Comparison of ENCODE assay signal across 27 cellular contexts in the genomic region with DNA sequence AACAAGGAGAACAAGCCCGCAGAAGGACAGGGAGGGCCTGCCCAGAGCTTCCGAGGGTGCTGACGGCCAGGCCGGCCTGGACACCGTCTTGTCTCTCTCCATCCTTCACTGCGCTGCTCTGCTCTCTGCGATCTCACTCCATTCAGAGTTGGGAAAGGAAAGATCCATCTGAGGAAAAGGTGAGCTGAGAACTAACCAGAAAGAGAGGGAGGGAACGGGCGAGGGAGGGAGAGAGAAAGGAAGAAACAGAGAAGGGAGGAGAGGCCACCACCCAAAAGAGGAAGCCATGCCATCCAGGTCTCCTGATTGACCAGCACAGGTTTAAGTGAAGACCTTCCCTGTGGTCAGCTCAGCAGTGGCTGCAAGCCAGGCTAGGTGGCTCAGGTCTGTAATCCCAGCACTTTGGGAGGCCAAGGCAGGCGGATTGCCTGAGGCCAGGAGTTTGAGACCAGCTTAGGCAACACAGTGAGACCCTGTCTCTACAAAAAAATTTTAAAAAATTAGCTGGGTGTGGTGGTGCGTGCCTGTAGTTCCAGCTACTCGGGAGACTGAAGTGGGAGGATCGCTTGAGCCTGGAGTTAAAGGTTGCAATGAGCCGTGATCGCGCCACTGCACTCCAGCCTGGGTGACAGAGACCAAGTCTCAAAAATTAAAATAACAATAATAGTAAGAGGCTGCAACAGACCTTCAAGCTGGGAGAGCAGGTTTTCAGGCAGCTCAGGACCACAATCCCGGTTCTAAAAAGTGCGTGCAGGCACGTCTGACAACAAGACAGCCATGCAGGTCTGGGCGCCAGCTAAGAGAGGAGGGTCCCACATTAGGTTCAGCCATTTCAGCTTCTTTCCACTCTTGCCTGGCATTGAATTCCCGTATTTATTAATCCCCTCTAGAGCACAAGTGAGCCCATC.
"Had no signal": no experiment of that assay in that cellular context is flagged by ENCODE, and none has a peak within 500 bp of the region (broad histone marks: within the 10 kb centered on the region; RNA-seq: fewer than 3 reads in every experiment).

No MANE protein-coding gene starts in this region.

- H3K36me3 Mint-ChIP-seq: activated CD4-positive, alpha-beta memory T cell treated with anti-CD3 and anti-CD28 coated beads for 36 hours; natural killer cell treated with Interleukin-12 subunit alpha and Interleukin-12 subunit beta and Interleukin-15 and Interleukin-18, amount 100 ng/mL, for 72 hours had no signal

- H3K4me3 ChIP-seq: lower lobe of right lung, mucosa of descending colon, pancreas, psoas muscle, right atrium auricular region, spleen, suprapubic skin, tibial artery had no signal

- H3K36me3 ChIP-seq: brain microvascular endothelial cell, lower lobe of right lung, neutrophil, pancreas, right atrium auricular region, spleen, suprapubic skin, tibial artery had no signal

- H3K27ac ChIP-seq: brain microvascular endothelial cell, lower lobe of right lung, neutrophil, pancreas, psoas muscle, right atrium auricular region, suprapubic skin, tibial artery had no signal

- H3K9me3 ChIP-seq: lower lobe of right lung, mucosa of descending colon, neutrophil, pancreas, psoas muscle, right atrium auricular region, spleen, suprapubic skin, tibial artery had no signal

- DNase-seq: activated CD4-positive, alpha-beta memory T cell treated with anti-CD3 and anti-CD28 coated beads for 36 hours; activated CD4-positive, alpha-beta T cell treated with anti-CD3 and anti-CD28 coated beads, Interleukin-2, amount 10 ng/mL, durations not matched to agents 24 days and 14 days; activated CD4-positive, CD25-positive, alpha-beta regulatory T cell; activated CD8-positive, alpha-beta memory T cell treated with anti-CD3 and anti-CD28 coated beads, Interleukin-2, amount 50 U/mL, for 48 hours; activated gamma-delta T cell treated with Interleukin-2 at 50 U/mL for 16 hours; activated naive CD4-positive, alpha-beta T cell treated with anti-CD3 and anti-CD28 coated beads, Interleukin-2, amount 50 U/mL, for 16 hours; activated T-cell treated with anti-CD3 and anti-CD28 coated beads, Interleukin-2, amount 50 U/mL, for 24 hours; amniotic stem cell; brain microvascular endothelial cell; central memory CD4-positive, alpha-beta T cell; effector CD4-positive, alpha-beta T cell; kidney glomerular epithelial cell; lower lobe of right lung; mucosa of descending colon; pancreas; spleen; stimulated activated naive CD4-positive, alpha-beta T cell; T-helper 1 cell; tibial artery had no signal

- H3K9me3 Mint-ChIP-seq: activated CD4-positive, alpha-beta memory T cell treated with anti-CD3 and anti-CD28 coated beads for 36 hours; activated CD4-positive, alpha-beta T cell treated with anti-CD3 and anti-CD28 coated beads, Interleukin-2, amount 10 ng/mL, durations not matched to agents 24 days and 14 days; activated T-cell treated with anti-CD3 and anti-CD28 coated beads, Interleukin-2, amount 50 U/mL, for 24 hours; dendritic cell treated with granulocyte-macrophage colony-stimulating factor and Interleukin-4, amounts not matched to agents 40 ng/mL and 50 ng/mL, for 4 days; natural killer cell treated with Interleukin-12 subunit alpha and Interleukin-12 subunit beta and Interleukin-15 and Interleukin-18, amount 100 ng/mL, for 72 hours; T-helper 2 cell treated with Interferon-gamma antibody and Interleukin-4, amounts not matched to agents 5 μg/mL and 100 μg/mL, for 36 hours had no signal

- H3K4me3 Mint-ChIP-seq: activated CD4-positive, alpha-beta memory T cell treated with anti-CD3 and anti-CD28 coated beads for 36 hours; activated CD4-positive, alpha-beta T cell treated with anti-CD3 and anti-CD28 coated beads, Interleukin-2, amount 10 ng/mL, durations not matched to agents 24 days and 14 days; activated T-cell treated with anti-CD3 and anti-CD28 coated beads, Interleukin-2, amount 50 U/mL, for 24 hours; dendritic cell treated with granulocyte-macrophage colony-stimulating factor and Interleukin-4, amounts not matched to agents 40 ng/mL and 50 ng/mL, for 4 days; natural killer cell treated with Interleukin-12 subunit alpha and Interleukin-12 subunit beta and Interleukin-15 and Interleukin-18, amount 100 ng/mL, for 72 hours; T-helper 2 cell treated with Interferon-gamma antibody and Interleukin-4, amounts not matched to agents 5 μg/mL and 100 μg/mL, for 36 hours had no signal

- H3K4me1 Mint-ChIP-seq: activated CD4-positive, alpha-beta T cell treated with anti-CD3 and anti-CD28 coated beads, Interleukin-2, amount 10 ng/mL, durations not matched to agents 24 days and 14 days had no signal

- H3K27me3 ChIP-seq: pancreas, right atrium auricular region had no signal

- ATAC-seq: left lobe of liver; lower lobe of right lung; mucosa of descending colon; natural killer cell treated with Interleukin-12 subunit alpha and Interleukin-12 subunit beta and Interleukin-15 and Interleukin-18, amount 100 ng/mL, for 72 hours; pancreas; psoas muscle had no signal

- H3K4me1 ChIP-seq: lower lobe of right lung, pancreas, psoas muscle, right atrium auricular region, suprapubic skin, tibial artery had no signal

- H3K27ac Mint-ChIP-seq: activated CD4-positive, alpha-beta memory T cell treated with anti-CD3 and anti-CD28 coated beads for 36 hours; activated CD4-positive, alpha-beta T cell treated with anti-CD3 and anti-CD28 coated beads, Interleukin-2, amount 10 ng/mL, durations not matched to agents 24 days and 14 days; activated T-cell treated with anti-CD3 and anti-CD28 coated beads, Interleukin-2, amount 50 U/mL, for 24 hours; dendritic cell treated with granulocyte-macrophage colony-stimulating factor and Interleukin-4, amounts not matched to agents 40 ng/mL and 50 ng/mL, for 4 days; natural killer cell treated with Interleukin-12 subunit alpha and Interleukin-12 subunit beta and Interleukin-15 and Interleukin-18, amount 100 ng/mL, for 72 hours; T-helper 2 cell treated with Interferon-gamma antibody and Interleukin-4, amounts not matched to agents 5 μg/mL and 100 μg/mL, for 36 hours had no signal
